ENCODE assay signal across 2 cellular contexts in genomic region chr7:156654511-156655231, GRCh38.
TF ChIP-seq lines count a peak whose summit lies in the region.

No MANE protein-coding gene starts in this region.

TF ChIP-seq in GM23338, 12 proteins besides CTCF, POLR2A, EP300 and RAD21 (continued from another document):
- no peak for TF ChIP-seq EZH2phosphoT487 (IDR thresholded peaks at IDR 0.05; ENCODE audit: unreplicated experiment)
- no peak for TF ChIP-seq REST (IDR thresholded peaks at IDR 0.05; ENCODE audit: unreplicated experiment)
- no peak for TF ChIP-seq STAT1 (IDR thresholded peaks at IDR 0.05; ENCODE audit: unreplicated experiment)
- TF ChIP-seq ZNF331 (CRISPR knock-in tag; IDR thresholded peaks at IDR 0.05; ENCODE audit: low read depth) = no peak
- no peak for TF ChIP-seq EZH2 (IDR thresholded peaks at IDR 0.05; ENCODE audit: low read depth, unreplicated experiment)
- no peak for TF ChIP-seq NANOG (IDR thresholded peaks at IDR 0.05; ENCODE audit: borderline replicate concordance)
- no peak for TF ChIP-seq ZNF462 (CRISPR knock-in tag; IDR thresholded peaks at IDR 0.05)

TF ChIP-seq in WTC11, 78 proteins besides CTCF, POLR2A, EP300 and RAD21 (continued from another document):
- TF ChIP-seq ZNF532 (CRISPR knock-in tag; IDR thresholded peaks at IDR 0.05; ENCODE audit: borderline replicate concordance) (no peak), GTF2I (CRISPR knock-in tag; conservative IDR thresholded peaks at IDR 0.05) (no peak), TCF7 (CRISPR knock-in tag; IDR thresholded peaks at IDR 0.05; ENCODE audit: low read depth) (no peak)
- TF ChIP-seq, protein P1, sequence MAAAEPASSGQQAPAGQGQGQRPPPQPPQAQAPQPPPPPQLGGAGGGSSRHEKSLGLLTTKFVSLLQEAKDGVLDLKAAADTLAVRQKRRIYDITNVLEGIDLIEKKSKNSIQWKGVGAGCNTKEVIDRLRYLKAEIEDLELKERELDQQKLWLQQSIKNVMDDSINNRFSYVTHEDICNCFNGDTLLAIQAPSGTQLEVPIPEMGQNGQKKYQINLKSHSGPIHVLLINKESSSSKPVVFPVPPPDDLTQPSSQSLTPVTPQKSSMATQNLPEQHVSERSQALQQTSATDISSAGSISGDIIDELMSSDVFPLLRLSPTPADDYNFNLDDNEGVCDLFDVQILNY (CRISPR knock-in tag; IDR thresholded peaks at IDR 0.05) = no peak
TF ChIP-seq in WTC11: peak in this region for 0.
